In genomic region chr11:12862761-12863469, GRCh38 we compare ENCODE assay signal across 10 cellular contexts.
DNase-seq lines count a peak whose midpoint lies in the region; ATAC-seq and TF ChIP-seq lines count a peak whose summit lies in the region.
"Had no signal": no experiment of that assay in that cellular context is flagged by ENCODE, and none has a peak within 500 bp of the region (broad histone marks: within the 10 kb centered on the region; RNA-seq: fewer than 3 reads in every experiment).

No MANE protein-coding gene starts in this region.

- peaks cover 44% of the 10 kb centered on the region for H3K4me1 Mint-ChIP-seq in osteocyte (ENCODE audit: unreplicated experiment)
- H3K4me1 Mint-ChIP-seq in natural killer cell, result peaks cover 5 to 6% of the 10 kb centered on the region in 2 donors

- H3K9me3 ChIP-seq in RWPE2 (ENCODE audit: severe bottlenecking), result no peaks in the 10 kb centered on the region

- intact Hi-C loops in head of caudate nucleus (cut with DNase I), result no loop called here
- intact Hi-C loops in natural killer cell (cut with micrococcal nuclease), result no loop called here

- no peak overlapping the region for H3K27ac ChIP-seq in RWPE2 (ENCODE audit: poor library complexity, severe bottlenecking)
- H3K27ac ChIP-seq: parathyroid adenoma had no signal

- H3K27ac Mint-ChIP-seq in osteocyte (ENCODE audit: unreplicated experiment) (peak overlapping the region; percentile 97), natural killer cell (no peak overlapping the region)
- H3K27ac Mint-ChIP-seq: T-helper 1 cell treated with Interleukin-12 subunit alpha and Interleukin-12 subunit beta and Interleukin-4 antibody, amounts not matched to agents 30 μg/mL and 1 μg/mL, for 36 hours had no signal

- no peaks in the 10 kb centered on the region for H3K27me3 ChIP-seq in RWPE2 (ENCODE audit: insufficient read depth, poor library complexity, severe bottlenecking)

- TF ChIP-seq CTCF in RWPE2 (IDR thresholded peaks at IDR 0.05; ENCODE audit: poor library complexity, severe bottlenecking) (no peak), osteocyte (IDR thresholded peaks at IDR 0.05) (no peak), natural killer cell (IDR thresholded peaks at IDR 0.05) (no peak)

- peaks cover 6% of the 10 kb centered on the region for H3K4me1 ChIP-seq in RWPE2 (ENCODE audit: insufficient read depth, poor library complexity, severe bottlenecking)

- H3K4me3 Mint-ChIP-seq in osteocyte (ENCODE audit: unreplicated experiment) (peak overlapping the region; percentile 67), natural killer cell (no peak overlapping the region)
- H3K4me3 Mint-ChIP-seq: T-helper 1 cell treated with Interleukin-12 subunit alpha and Interleukin-12 subunit beta and Interleukin-4 antibody, amounts not matched to agents 30 μg/mL and 1 μg/mL, for 36 hours had no signal

- H3K36me3 Mint-ChIP-seq in osteocyte (ENCODE audit: unreplicated experiment) (peaks cover 10% of the 10 kb centered on the region), natural killer cell (no peaks in the 10 kb centered on the region)

- H3K27me3 Mint-ChIP-seq in osteocyte (ENCODE audit: unreplicated experiment) (no peaks in the 10 kb centered on the region), natural killer cell (ENCODE audit: low read depth in 2 of 2) (peaks cover 33 to 71% of the 10 kb centered on the region in 2 donors)

- H3K9me3 Mint-ChIP-seq in osteocyte (ENCODE audit: unreplicated experiment) (no peaks in the 10 kb centered on the region), natural killer cell (no peaks in the 10 kb centered on the region)
- H3K9me3 Mint-ChIP-seq: T-helper 1 cell treated with Interleukin-12 subunit alpha and Interleukin-12 subunit beta and Interleukin-4 antibody, amounts not matched to agents 30 μg/mL and 1 μg/mL, for 36 hours had no signal

- H3K36me3 ChIP-seq in RWPE2 (ENCODE audit: low read depth), result peaks cover 14% of the 10 kb centered on the region; the same call in 1 of the 2 replicates

- H3K4me3 ChIP-seq in RWPE2 (ENCODE audit: severe bottlenecking), result no peak overlapping the region

- DNase-seq in DMS79 treated with DMSO at 0.1 percent for 48 hours (lab: John Stamatoyannopoulos, UW), result peak; percentile 41
- DNase-seq in RWPE2 (ENCODE audit: low spot score), result no peak
- DNase-seq in head of caudate nucleus, result peak in 37 of 42 donors; percentile 16 to 80 (median 48)
- no peak for DNase-seq in osteocyte (ENCODE audit: extremely low spot score, unreplicated experiment)
- no peak for DNase-seq in NCI-H187 treated with DMSO at 0.1 percent for 48 hours (lab: John Stamatoyannopoulos, UW)
- no peak for DNase-seq in natural killer cell

- ATAC-seq in RWPE2 (ENCODE audit: low read depth) (0 out of 3 replicates have a peak, but pooled peaks have one; percentile 38), GM18520 (IDR thresholded peaks at IDR 0.05; ENCODE audit: unreplicated experiment) (no peak), GM19452 (IDR thresholded peaks at IDR 0.05; ENCODE audit: unreplicated experiment) (no peak), natural killer cell (no peak)

Comparison
In these comparisons a context has a peak if more than half of its experiments do, and no peak if none do; other contexts are left out.
1. DNase-seq: peak in DMS79 treated with DMSO at 0.1 percent for 48 hours (single experiment) and head of caudate nucleus (37 of 42); none in RWPE2 (single experiment), osteocyte (single experiment), NCI-H187 treated with DMSO at 0.1 percent for 48 hours (single experiment) and natural killer cell (single experiment).